In genomic region chr11:65557280-65558001, GRCh38 we compare ENCODE assay signal across 2 cellular contexts.
TF ChIP-seq lines count a peak whose summit lies in the region.

No MANE protein-coding gene starts in this region.

TF ChIP-seq in GM23338, 12 proteins besides CTCF, POLR2A, EP300 and RAD21:
- TF ChIP-seq POLR2AphosphoS5 (IDR thresholded peaks at IDR 0.05; ENCODE audit: low read depth), result no peak; the same call in 1 of the 2 replicates
- TF ChIP-seq EZH2phosphoT487 (IDR thresholded peaks at IDR 0.05; ENCODE audit: unreplicated experiment), result no peak
- TF ChIP-seq, protein P1, sequence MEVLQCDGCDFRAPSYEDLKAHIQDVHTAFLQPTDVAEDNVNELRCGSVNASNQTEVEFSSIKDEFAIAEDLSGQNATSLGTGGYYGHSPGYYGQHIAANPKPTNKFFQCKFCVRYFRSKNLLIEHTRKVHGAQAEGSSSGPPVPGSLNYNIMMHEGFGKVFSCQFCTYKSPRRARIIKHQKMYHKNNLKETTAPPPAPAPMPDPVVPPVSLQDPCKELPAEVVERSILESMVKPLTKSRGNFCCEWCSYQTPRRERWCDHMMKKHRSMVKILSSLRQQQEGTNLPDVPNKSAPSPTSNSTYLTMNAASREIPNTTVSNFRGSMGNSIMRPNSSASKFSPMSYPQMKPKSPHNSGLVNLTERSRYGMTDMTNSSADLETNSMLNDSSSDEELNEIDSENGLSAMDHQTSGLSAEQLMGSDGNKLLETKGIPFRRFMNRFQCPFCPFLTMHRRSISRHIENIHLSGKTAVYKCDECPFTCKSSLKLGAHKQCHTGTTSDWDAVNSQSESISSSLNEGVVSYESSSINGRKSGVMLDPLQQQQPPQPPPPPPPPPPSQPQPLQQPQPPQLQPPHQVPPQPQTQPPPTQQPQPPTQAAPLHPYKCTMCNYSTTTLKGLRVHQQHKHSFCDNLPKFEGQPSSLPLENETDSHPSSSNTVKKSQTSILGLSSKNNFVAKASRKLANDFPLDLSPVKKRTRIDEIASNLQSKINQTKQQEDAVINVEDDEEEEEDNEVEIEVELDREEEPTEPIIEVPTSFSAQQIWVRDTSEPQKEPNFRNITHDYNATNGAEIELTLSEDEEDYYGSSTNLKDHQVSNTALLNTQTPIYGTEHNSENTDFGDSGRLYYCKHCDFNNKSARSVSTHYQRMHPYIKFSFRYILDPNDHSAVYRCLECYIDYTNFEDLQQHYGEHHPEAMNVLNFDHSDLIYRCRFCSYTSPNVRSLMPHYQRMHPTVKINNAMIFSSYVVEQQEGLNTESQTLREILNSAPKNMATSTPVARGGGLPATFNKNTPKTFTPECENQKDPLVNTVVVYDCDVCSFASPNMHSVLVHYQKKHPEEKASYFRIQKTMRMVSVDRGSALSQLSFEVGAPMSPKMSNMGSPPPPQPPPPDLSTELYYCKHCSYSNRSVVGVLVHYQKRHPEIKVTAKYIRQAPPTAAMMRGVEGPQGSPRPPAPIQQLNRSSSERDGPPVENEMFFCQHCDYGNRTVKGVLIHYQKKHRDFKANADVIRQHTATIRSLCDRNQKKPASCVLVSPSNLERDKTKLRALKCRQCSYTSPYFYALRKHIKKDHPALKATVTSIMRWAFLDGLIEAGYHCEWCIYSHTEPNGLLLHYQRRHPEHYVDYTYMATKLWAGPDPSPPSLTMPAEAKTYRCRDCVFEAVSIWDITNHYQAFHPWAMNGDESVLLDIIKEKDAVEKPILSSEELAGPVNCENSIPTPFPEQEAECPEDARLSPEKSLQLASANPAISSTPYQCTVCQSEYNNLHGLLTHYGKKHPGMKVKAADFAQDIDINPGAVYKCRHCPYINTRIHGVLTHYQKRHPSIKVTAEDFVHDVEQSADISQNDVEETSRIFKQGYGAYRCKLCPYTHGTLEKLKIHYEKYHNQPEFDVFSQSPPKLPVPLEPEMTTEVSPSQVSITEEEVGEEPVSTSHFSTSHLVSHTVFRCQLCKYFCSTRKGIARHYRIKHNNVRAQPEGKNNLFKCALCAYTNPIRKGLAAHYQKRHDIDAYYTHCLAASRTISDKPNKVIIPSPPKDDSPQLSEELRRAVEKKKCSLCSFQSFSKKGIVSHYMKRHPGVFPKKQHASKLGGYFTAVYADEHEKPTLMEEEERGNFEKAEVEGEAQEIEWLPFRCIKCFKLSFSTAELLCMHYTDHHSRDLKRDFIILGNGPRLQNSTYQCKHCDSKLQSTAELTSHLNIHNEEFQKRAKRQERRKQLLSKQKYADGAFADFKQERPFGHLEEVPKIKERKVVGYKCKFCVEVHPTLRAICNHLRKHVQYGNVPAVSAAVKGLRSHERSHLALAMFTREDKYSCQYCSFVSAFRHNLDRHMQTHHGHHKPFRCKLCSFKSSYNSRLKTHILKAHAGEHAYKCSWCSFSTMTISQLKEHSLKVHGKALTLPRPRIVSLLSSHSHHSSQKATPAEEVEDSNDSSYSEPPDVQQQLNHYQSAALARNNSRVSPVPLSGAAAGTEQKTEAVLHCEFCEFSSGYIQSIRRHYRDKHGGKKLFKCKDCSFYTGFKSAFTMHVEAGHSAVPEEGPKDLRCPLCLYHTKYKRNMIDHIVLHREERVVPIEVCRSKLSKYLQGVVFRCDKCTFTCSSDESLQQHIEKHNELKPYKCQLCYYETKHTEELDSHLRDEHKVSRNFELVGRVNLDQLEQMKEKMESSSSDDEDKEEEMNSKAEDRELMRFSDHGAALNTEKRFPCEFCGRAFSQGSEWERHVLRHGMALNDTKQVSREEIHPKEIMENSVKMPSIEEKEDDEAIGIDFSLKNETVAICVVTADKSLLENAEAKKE (CRISPR knock-in tag; IDR thresholded peaks at IDR 0.05), result no peak
- TF ChIP-seq REST (IDR thresholded peaks at IDR 0.05; ENCODE audit: unreplicated experiment), result no peak
- TF ChIP-seq ZNF331 (CRISPR knock-in tag; IDR thresholded peaks at IDR 0.05; ENCODE audit: low read depth), result no peak
- no peak for TF ChIP-seq NANOG (IDR thresholded peaks at IDR 0.05; ENCODE audit: borderline replicate concordance)
- no peak for TF ChIP-seq JUNB (IDR thresholded peaks at IDR 0.05; ENCODE audit: unreplicated experiment)
TF ChIP-seq in GM23338: peak in this region for 0.

TF ChIP-seq in K562, 482 proteins besides CTCF, POLR2A, EP300 and RAD21:
- TF ChIP-seq ZFX (CRISPR knock-in tag; IDR thresholded peaks at IDR 0.05), result peak; percentile 43
- TF ChIP-seq YY1 (IDR thresholded peaks at IDR 0.05; ENCODE audit: borderline replicate concordance in 1 of 3, control insufficient read depth in 1 of 3, extremely low read depth in 1 of 3, insufficient read depth in 3 of 3, insufficient read length in 1 of 3, insufficient replicate concordance in 2 of 3, low read depth in 1 of 3, low read length in 2 of 3), result peak in 1 of 3 experiments; percentile 1
- no peak for TF ChIP-seq MCM2 (IDR thresholded peaks at IDR 0.05; ENCODE audit: low read depth)
- TF ChIP-seq, protein P2, sequence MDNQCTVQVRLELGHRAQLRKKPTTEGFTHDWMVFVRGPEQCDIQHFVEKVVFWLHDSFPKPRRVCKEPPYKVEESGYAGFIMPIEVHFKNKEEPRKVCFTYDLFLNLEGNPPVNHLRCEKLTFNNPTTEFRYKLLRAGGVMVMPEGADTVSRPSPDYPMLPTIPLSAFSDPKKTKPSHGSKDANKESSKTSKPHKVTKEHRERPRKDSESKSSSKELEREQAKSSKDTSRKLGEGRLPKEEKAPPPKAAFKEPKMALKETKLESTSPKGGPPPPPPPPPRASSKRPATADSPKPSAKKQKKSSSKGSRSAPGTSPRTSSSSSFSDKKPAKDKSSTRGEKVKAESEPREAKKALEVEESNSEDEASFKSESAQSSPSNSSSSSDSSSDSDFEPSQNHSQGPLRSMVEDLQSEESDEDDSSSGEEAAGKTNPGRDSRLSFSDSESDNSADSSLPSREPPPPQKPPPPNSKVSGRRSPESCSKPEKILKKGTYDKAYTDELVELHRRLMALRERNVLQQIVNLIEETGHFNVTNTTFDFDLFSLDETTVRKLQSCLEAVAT (IDR thresholded peaks at IDR 0.05), result 0 out of 4 replicates have a peak, but pooled peaks of 1 of the 2 experiments have one; percentile 26
- no peak for TF ChIP-seq HDAC8 (tag; IDR thresholded peaks at IDR 0.05)
- TF ChIP-seq ZBTB7A (IDR thresholded peaks at IDR 0.05; ENCODE audit: borderline replicate concordance, control insufficient read depth, low read depth, low read length), result peak; percentile 44; the same call in 1 of the 2 replicates
- no peak for TF ChIP-seq POU5F1 (IDR thresholded peaks at IDR 0.05; ENCODE audit: borderline replicate concordance, low read depth, low read length, partially characterized antibody)
- 0 out of 4 replicates have a peak, but pooled peaks of 1 of the 2 experiments have one; percentile 18 for TF ChIP-seq HDAC1 (IDR thresholded peaks at IDR 0.05)
- no peak for TF ChIP-seq ZNF253 (CRISPR knock-in tag; conservative IDR thresholded peaks at IDR 0.05)
- TF ChIP-seq EGR1 (conservative IDR thresholded peaks at IDR 0.05), result peak; percentile 42; the same call in 1 of the 2 replicates
